Comparison of ENCODE assay signal across 25 cellular contexts in genomic region chr1:2215329-2215728, GRCh38. TPM values are rescaled to one million over a fixed set of nuclear protein-coding genes. Genes with fewer than 3 reads are reported as not detected.
DNase-seq lines count a peak whose midpoint lies in the region; ATAC-seq and TF ChIP-seq lines count a peak whose summit lies in the region.
"Had no signal": no experiment of that assay in that cellular context is flagged by ENCODE, and none has a peak within 500 bp of the region (broad histone marks: within the 10 kb centered on the region; RNA-seq: fewer than 3 reads in every experiment).

No MANE protein-coding gene starts in this region.

- intact Hi-C loops in breast epithelium (cut with DNase I; ENCODE audit: low total_unique reads) (no loop called here), mammary epithelial cell (cut with micrococcal nuclease) (no loop called here), spleen (cut with DNase I; ENCODE audit: low total_unique reads) (no loop called here), CD14-positive monocyte (cut with micrococcal nuclease) (no loop called here)

- H3K27me3 ChIP-seq in breast epithelium (no peaks in the 10 kb centered on the region), mammary epithelial cell (ENCODE audit: insufficient read depth, low read length) (no peaks in the 10 kb centered on the region), spleen (replicated peaks in 1 of 7) (peaks cover 0 to 19% (median 0%) of the 10 kb centered on the region in 7 donors)

- H3K9me3 Mint-ChIP-seq in CD14-positive monocyte: peaks cover 0 to 4% (median 2%) of the 10 kb centered on the region in 7 donors
- H3K9me3 Mint-ChIP-seq: activated naive CD8-positive, alpha-beta T cell treated with anti-CD3 and anti-CD28 coated beads, Interleukin-2, amount 50 U/mL, for 24 hours; endodermal cell; stimulated activated naive CD8-positive, alpha-beta T cell treated with anti-CD3 and anti-CD28 coated beads, Interleukin-15, Interleukin-2, amounts not matched to agents 100 ng/mL and 50 ng/mL, for 24 hours had no signal

- dilution Hi-C loops in mammary epithelial cell (cut with HindIII; ENCODE audit: low sequenced_read_pairs): loop anchor here (10.0 kb wide), 1 partner anchor 61 kb away; no protein-coding TSS in a partner anchor

- H3K79me2 ChIP-seq in mammary epithelial cell (ENCODE audit: insufficient read depth, low read length): no peaks in the 10 kb centered on the region

- no TSS peak for BruUV-seq in mammary epithelial cell (replicated peaks; lab: Mats Ljungman, UMichigan)

- no peak for TF ChIP-seq POLR2A in breast epithelium (IDR thresholded peaks at IDR 0.05)
- TF ChIP-seq POLR2A in spleen (IDR thresholded peaks at IDR 0.05): no peak
- no peak for TF ChIP-seq POLR2A in erythroblast (IDR thresholded peaks at IDR 0.05; ENCODE audit: low read length)

- peak overlapping the region in 1 of 7 donors; percentile 40 for H3K27ac Mint-ChIP-seq in CD14-positive monocyte
- H3K27ac Mint-ChIP-seq: activated naive CD8-positive, alpha-beta T cell treated with anti-CD3 and anti-CD28 coated beads, Interleukin-2, amount 50 U/mL, for 24 hours; CD4-positive, CD25-positive, alpha-beta regulatory T cell; endodermal cell; memory B cell; stimulated activated naive CD8-positive, alpha-beta T cell treated with anti-CD3 and anti-CD28 coated beads, Interleukin-15, Interleukin-2, amounts not matched to agents 100 ng/mL and 50 ng/mL, for 24 hours had no signal

- peak overlapping the region; percentile 92 to 94 for H3K27ac ChIP-seq in breast epithelium
- no peak overlapping the region for H3K27ac ChIP-seq in mammary epithelial cell (ENCODE audit: insufficient read depth, low read depth, low read length)
- peak overlapping the region in 7 of 8 donors; percentile 71 to 96 (median 91) for H3K27ac ChIP-seq in spleen
- H3K27ac ChIP-seq: 22Rv1 had no signal

- no peaks in the 10 kb centered on the region for H3K9me3 ChIP-seq in breast epithelium
- H3K9me3 ChIP-seq in mammary epithelial cell (replicated peaks; ENCODE audit: insufficient read depth, low read length): no peaks in the 10 kb centered on the region
- no peaks in the 10 kb centered on the region for H3K9me3 ChIP-seq in spleen

- peaks cover 7 to 20% (median 11%) of the 10 kb centered on the region in 3 donors for H3K27me3 Mint-ChIP-seq in CD14-positive monocyte (ENCODE audit: low read depth in 3 of 3)
- H3K27me3 Mint-ChIP-seq: activated naive CD8-positive, alpha-beta T cell treated with anti-CD3 and anti-CD28 coated beads, Interleukin-2, amount 50 U/mL, for 24 hours; CD4-positive, CD25-positive, alpha-beta regulatory T cell; memory B cell; stimulated activated naive CD8-positive, alpha-beta T cell treated with anti-CD3 and anti-CD28 coated beads, Interleukin-15, Interleukin-2, amounts not matched to agents 100 ng/mL and 50 ng/mL, for 24 hours had no signal

- no peak for TF ChIP-seq CTCF in breast epithelium (IDR thresholded peaks at IDR 0.05)
- TF ChIP-seq CTCF in mammary epithelial cell (conservative IDR thresholded peaks at IDR 0.05 in 1 of 2, IDR thresholded peaks at IDR 0.05 in 1 of 2; ENCODE audit: extremely low read depth in 1 of 2, insufficient read depth in 1 of 2, low read depth in 1 of 2, low read length in 2 of 2): no peak
- no peak for TF ChIP-seq CTCF in spleen (IDR thresholded peaks at IDR 0.05 in 8 of 11, conservative IDR thresholded peaks at IDR 0.05 in 3 of 11)
- no peak for TF ChIP-seq CTCF in CD14-positive monocyte (IDR thresholded peaks at IDR 0.05)

- in situ Hi-C loops in mammary epithelial cell (cut with MboI; ENCODE audit: low sequenced_read_pairs in 2 of 2): no loop called here

- no peak for DNase-seq in breast epithelium (ENCODE audit: low spot score in 2 of 2)
- no peak for DNase-seq in mammary epithelial cell
- DNase-seq in left lobe of liver (ENCODE audit: low spot score): no peak
- DNase-seq in spleen: no peak
- DNase-seq in ureter (ENCODE audit: low spot score): peak; percentile 51
- no peak for DNase-seq in erythroblast (lab: John Stamatoyannopoulos, UW)
- DNase-seq in CD14-positive monocyte (ENCODE audit: low spot score): no peak
- no peak for DNase-seq in islet precursor cell
- DNase-seq: activated CD4-positive, alpha-beta T cell treated with anti-CD3 and anti-CD28 coated beads for 1 hour; activated effector memory CD4-positive, alpha-beta T cell treated with anti-CD3 and anti-CD28 coated beads, Interleukin-2, amount 50 U/mL, for 16 hours; activated naive CD8-positive, alpha-beta T cell treated with anti-CD3 and anti-CD28 coated beads, Interleukin-2, amount 50 U/mL, for 24 hours; CD4-positive, CD25-positive, alpha-beta regulatory T cell; EL; naive B cell; NCI-H1092; NCI-H187 treated with DMSO at 0.1 percent for 48 hours; NCI-H526; occipital lobe; stimulated activated CD4-positive, alpha-beta T cell treated with anti-CD3 and anti-CD28 coated beads, Interleukin-4, amount 100 ng/mL, for 4 hours had no signal

- H3K36me3 Mint-ChIP-seq in CD14-positive monocyte: no peaks in the 10 kb centered on the region
- H3K36me3 Mint-ChIP-seq: brain; CD4-positive, CD25-positive, alpha-beta regulatory T cell; memory B cell; naive B cell had no signal

- H3K4me1 ChIP-seq in breast epithelium: peaks cover 18 to 24% of the 10 kb centered on the region in 2 donors
- H3K4me1 ChIP-seq in mammary epithelial cell (ENCODE audit: insufficient read depth, low read length): peaks cover 21% of the 10 kb centered on the region
- peaks cover 17 to 64% (median 47%) of the 10 kb centered on the region in 6 donors for H3K4me1 ChIP-seq in spleen

- CTCF ChIA-PET in mammary epithelial cell (lab: Charles Lee; ENCODE audit: low non-redundant PET): no interaction called here

- H3K9ac ChIP-seq in mammary epithelial cell (ENCODE audit: insufficient read depth, low read length): no peak overlapping the region

- H3K4me3 Mint-ChIP-seq in CD14-positive monocyte: no peak overlapping the region
- H3K4me3 Mint-ChIP-seq: activated naive CD8-positive, alpha-beta T cell treated with anti-CD3 and anti-CD28 coated beads, Interleukin-2, amount 50 U/mL, for 24 hours; brain; CD4-positive, CD25-positive, alpha-beta regulatory T cell; endodermal cell; memory B cell; naive B cell; stimulated activated naive CD8-positive, alpha-beta T cell treated with anti-CD3 and anti-CD28 coated beads, Interleukin-15, Interleukin-2, amounts not matched to agents 100 ng/mL and 50 ng/mL, for 24 hours had no signal

- no peaks in the 10 kb centered on the region for H4K20me1 ChIP-seq in mammary epithelial cell (ENCODE audit: insufficient read depth, low read length)

- 100% methylated on average over 2 of the region's 14 CpGs for WGBS in mammary epithelial cell (ENCODE audit: low coverage, missing lambda C conversion rate)
- 79 to 92% (median 85%) methylated on average over 12 to 14 of the region's 14 CpGs for WGBS in spleen, 5 donors

- ATAC-seq in left lobe of liver: peak; percentile 16
- ATAC-seq: activated naive CD8-positive, alpha-beta T cell treated with anti-CD3 and anti-CD28 coated beads, Interleukin-2, amount 50 U/mL, for 24 hours; HCT116 had no signal

- H3K36me3 ChIP-seq in breast epithelium: no peaks in the 10 kb centered on the region
- H3K36me3 ChIP-seq in mammary epithelial cell (ENCODE audit: insufficient read depth, low read length): no peaks in the 10 kb centered on the region
- H3K36me3 ChIP-seq in spleen: no peaks in the 10 kb centered on the region

- peaks cover 16% of the 10 kb centered on the region for H3K4me1 Mint-ChIP-seq in CD14-positive monocyte
- H3K4me1 Mint-ChIP-seq: memory B cell had no signal

- no peak overlapping the region for H3K4me2 ChIP-seq in mammary epithelial cell (ENCODE audit: insufficient read depth, low read depth, low read length)

- H3K4me3 ChIP-seq in breast epithelium (no peak overlapping the region), mammary epithelial cell (replicated peaks in 1 of 3; ENCODE audit: insufficient read depth in 1 of 3, low read depth in 2 of 3, low read length in 3 of 3) (no peak overlapping the region), spleen (no peak overlapping the region)

- H2AFZ ChIP-seq in mammary epithelial cell (ENCODE audit: low read depth, low read length): no peak overlapping the region

RNA-seq across cellular contexts. Expression of gene SKI, which starts 12.8 kb away (rescaled TPM):
- total RNA-seq in breast epithelium (10 to 100 TPM; 22.1 to 33.8 (median 26.7) TPM), mammary epithelial cell (10 to 100 TPM; 27.2 to 47.8 TPM), left lobe of liver (38.8 TPM), spleen (10 to 100 TPM; 47.4 to 100.0 (median 64.0) TPM), ureter (77.5 TPM)
- polyA plus RNA-seq in mammary epithelial cell (10.5 TPM), spleen (10 to 100 TPM in 1 of 3 donors, 1 to 10 TPM in 2; 4.4 to 16.8 (median 6.5) TPM), CD14-positive monocyte (under 1 TPM; 0.20 to 0.25 TPM)
- polyA minus RNA-seq in mammary epithelial cell: 34.8 TPM

RNA-seq across cellular contexts. Expression of gene FAAP20, which starts 20.8 kb away (rescaled TPM):
- total RNA-seq in breast epithelium: 10 to 100 TPM; 28.6 to 33.1 (median 29.9) TPM
- total RNA-seq in mammary epithelial cell: 10 to 100 TPM; 13.5 to 70.9 TPM
- 11.8 TPM for polyA plus RNA-seq in mammary epithelial cell
- 5.4 TPM for polyA minus RNA-seq in mammary epithelial cell
- 24.8 TPM for total RNA-seq in left lobe of liver
- 10 to 100 TPM; 20.6 to 64.0 (median 46.6) TPM for total RNA-seq in spleen
- polyA plus RNA-seq in spleen: 100 to 1,000 TPM in 1 of 3 donors, 10 to 100 TPM in 2; 66.8 to 113 (median 94.1) TPM
- 52.3 TPM for total RNA-seq in ureter
- 10 to 100 TPM; 35.1 to 49.3 TPM for polyA plus RNA-seq in CD14-positive monocyte
